Comparison of ENCODE assay signal across 1 cellular context in genomic region chr11:124983674-124984511, GRCh38.
TF ChIP-seq lines count a peak whose summit lies in the region.

No MANE protein-coding gene starts in this region.

TF ChIP-seq in SK-N-SH, 30 proteins besides CTCF, POLR2A, EP300 and RAD21 (continued from another document):
- TF ChIP-seq MEF2A (IDR thresholded peaks at IDR 0.05; ENCODE audit: borderline replicate concordance, low read depth) (no peak), SMC3 (IDR thresholded peaks at IDR 0.05; ENCODE audit: low read depth, low read length) (no peak), TAF1 (IDR thresholded peaks at IDR 0.05; ENCODE audit: borderline replicate concordance, low read depth, low read length) (no peak), YY1 (IDR thresholded peaks at IDR 0.05; ENCODE audit: low read depth) (no peak), NRF1 (IDR thresholded peaks at IDR 0.05; ENCODE audit: low read depth, low read length) (no peak), EZH2phosphoT487 (IDR thresholded peaks at IDR 0.05; ENCODE audit: borderline replicate concordance, low read depth) (no peak)
